Comparison of ENCODE assay signal across 9 cellular contexts in genomic region chr14:93032301-93032929, GRCh38.
DNase-seq lines count a peak whose midpoint lies in the region; ATAC-seq and TF ChIP-seq lines count a peak whose summit lies in the region.
"Had no signal": no experiment of that assay in that cellular context is flagged by ENCODE, and none has a peak within 500 bp of the region (broad histone marks: within the 10 kb centered on the region; RNA-seq: fewer than 3 reads in every experiment).

No MANE protein-coding gene starts in this region.

- H3K4me3 ChIP-seq in osteoblast (ENCODE audit: insufficient read depth, low read length) (no peak overlapping the region), stomach (no peak overlapping the region)

- H3K27me3 ChIP-seq in osteoblast (ENCODE audit: insufficient read depth, low read length) (no peaks in the 10 kb centered on the region), stomach (no peaks in the 10 kb centered on the region)

- intact Hi-C loops in stomach (cut with DNase I; ENCODE audit: low total_unique reads), result no loop called here

- ATAC-seq in GM21381 (IDR thresholded peaks at IDR 0.05; ENCODE audit: unreplicated experiment), result no peak
- no peak for ATAC-seq in HG03457 (IDR thresholded peaks at IDR 0.05; ENCODE audit: unreplicated experiment)

- peaks cover 13% of the 10 kb centered on the region for H4K20me1 ChIP-seq in osteoblast (ENCODE audit: insufficient read depth, low read length)

- no peak for TF ChIP-seq CTCF in osteoblast (IDR thresholded peaks at IDR 0.05; ENCODE audit: extremely low read depth, low read depth, low read length)
- no peak for TF ChIP-seq CTCF in stomach (IDR thresholded peaks at IDR 0.05)

- TF ChIP-seq POLR2A in stomach (IDR thresholded peaks at IDR 0.05), result no peak

- WGBS in stomach, 5 donors, result 75 to 88% (median 77%) methylated on average over 14 of the region's 14 CpGs

- H3K9me3 ChIP-seq in osteoblast (ENCODE audit: low read depth, low read length) (no peaks in the 10 kb centered on the region), stomach (no peaks in the 10 kb centered on the region)

- no peak overlapping the region for H3K4me2 ChIP-seq in osteoblast (ENCODE audit: insufficient read depth, low read length)

- DNase-seq in Caki2 (ENCODE audit: low read depth) (peak; percentile 64), NCI-H69 (lab: John Stamatoyannopoulos, UW) (peak; percentile 56), fibroblast of peridontal ligament (ENCODE audit: extremely low read depth) (peak; percentile 62), osteoblast (ENCODE audit: insufficient read length, low spot score, missing footprints) (peak; percentile 88), stomach (no peak)
- DNase-seq in stimulated activated naive CD4-positive, alpha-beta T cell (lab: John Stamatoyannopoulos, UW), result no peak
- DNase-seq: naive B cell had no signal

- no peak overlapping the region for H3K27ac ChIP-seq in osteoblast (ENCODE audit: low read depth, low read length)
- no peak overlapping the region for H3K27ac ChIP-seq in stomach

- no peaks in the 10 kb centered on the region for H3K36me3 ChIP-seq in osteoblast (ENCODE audit: insufficient read depth, low read length)
- no peaks in the 10 kb centered on the region for H3K36me3 ChIP-seq in stomach

- TF ChIP-seq EP300 in stomach (IDR thresholded peaks at IDR 0.05), result no peak

- no peaks in the 10 kb centered on the region for H3K79me2 ChIP-seq in osteoblast (ENCODE audit: insufficient read depth, low read length)

- in situ Hi-C loops in Caki2 (cut with HindIII; ENCODE audit: low pct_unique_long_range_greater_than_20kb, low sequenced_read_pairs), result no loop called here

- H3K4me1 ChIP-seq in osteoblast (ENCODE audit: insufficient read depth, low read length) (peaks cover 26% of the 10 kb centered on the region), stomach (peaks cover 33 to 66% (median 39%) of the 10 kb centered on the region in 4 donors)

- no peak overlapping the region for H2AFZ ChIP-seq in osteoblast (ENCODE audit: low read length)

Comparison
In these comparisons a context has a peak if more than half of its experiments do, and no peak if none do; other contexts are left out.
1. DNase-seq: peak in Caki2 (single experiment), NCI-H69 (single experiment), fibroblast of peridontal ligament (single experiment) and osteoblast (single experiment); none in stomach (single experiment) and stimulated activated naive CD4-positive, alpha-beta T cell (0 of 6).